ENCODE assay signal across 8 cellular contexts in the genomic region with DNA sequence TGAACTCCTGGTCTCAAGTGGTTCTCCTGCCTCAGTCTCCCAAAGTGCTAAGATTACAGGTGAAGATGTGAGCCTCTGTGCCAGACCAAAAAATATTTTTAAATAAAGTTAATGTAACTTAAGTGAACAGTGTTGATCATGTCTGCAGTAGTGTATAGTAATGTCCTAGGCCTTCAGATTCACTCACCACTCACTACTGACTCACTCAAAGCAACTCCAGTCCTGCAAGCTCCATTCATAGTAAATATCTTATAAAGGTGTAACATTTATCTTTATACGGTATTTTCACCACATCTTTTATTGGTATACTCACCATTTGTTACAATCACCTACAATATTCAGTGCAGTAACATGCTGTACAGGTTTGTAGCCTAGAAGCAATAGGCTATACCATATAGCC.
"Had no signal": no experiment of that assay in that cellular context is flagged by ENCODE, and none has a peak within 500 bp of the region (broad histone marks: within the 10 kb centered on the region; RNA-seq: fewer than 3 reads in every experiment).

No MANE protein-coding gene starts in this region.

- FAIRE-seq: HTR-8/SVneo had no signal

- H2AFZ ChIP-seq: GM23248 had no signal

- H3K4me1 Mint-ChIP-seq: IgD-negative memory B cell had no signal

- H3K27ac Mint-ChIP-seq: H9, IgD-negative memory B cell had no signal

- H3K4me2 ChIP-seq: KMS-11 had no signal

- DNase-seq: GM23248, GOT3, H9, HCEC 1CT, KBM-7 had no signal

- H3K4me3 ChIP-seq: GM23248 had no signal

- H3K4me3 Mint-ChIP-seq: H9, IgD-negative memory B cell had no signal

- H3K27me3 Mint-ChIP-seq: IgD-negative memory B cell had no signal

- H3K27ac ChIP-seq: GM23248, KMS-11 had no signal

- H3K9me3 Mint-ChIP-seq: IgD-negative memory B cell had no signal

- H3K9ac ChIP-seq: GM23248, KMS-11 had no signal
